9 cellular contexts compared by ENCODE assay signal in genomic region chr9:135077497-135078200, GRCh38. TPM values are rescaled to one million over a fixed set of nuclear protein-coding genes. Genes with fewer than 3 reads are reported as not detected.
A peak's percentile ranks its signal among the peaks of the same experiment; 100 is the strongest.
DNase-seq lines count a peak whose midpoint lies in the region; ATAC-seq and TF ChIP-seq lines count a peak whose summit lies in the region.
"Had no signal": no experiment of that assay in that cellular context is flagged by ENCODE, and none has a peak within 500 bp of the region (broad histone marks: within the 10 kb centered on the region; RNA-seq: fewer than 3 reads in every experiment).

No MANE protein-coding gene starts in this region.

- H3K9me3 ChIP-seq in CD4-positive, alpha-beta T cell (ENCODE audit: control insufficient read depth, low read length), result no peaks in the 10 kb centered on the region
- H3K9me3 ChIP-seq: thyroid gland had no signal

- peaks cover 26% of the 10 kb centered on the region for H3K27me3 ChIP-seq in CD4-positive, alpha-beta T cell (ENCODE audit: control insufficient read depth, insufficient read depth, low read length)
- H3K27me3 ChIP-seq: thyroid gland had no signal

- no peak overlapping the region for H3K27ac Mint-ChIP-seq in osteocyte (ENCODE audit: unreplicated experiment)
- H3K27ac Mint-ChIP-seq in CD4-positive, alpha-beta T cell, result no peak overlapping the region

- DNase-seq in GM13977 (ENCODE audit: low spot score) (peak; percentile 56), MV-4-11 (lab: John Stamatoyannopoulos, UW) (peak; percentile 21), choroid plexus epithelial cell (ENCODE audit: low read depth) (peak; percentile 24), osteocyte (ENCODE audit: extremely low spot score, unreplicated experiment) (peak; percentile 84), epidermal melanocyte (ENCODE audit: insufficient read length, low spot score) (no peak)
- no peak for DNase-seq in CD4-positive, alpha-beta T cell
- DNase-seq in stimulated activated CD4-positive, alpha-beta T cell treated with anti-CD3 and anti-CD28 coated beads, Interleukin-1b, Interleukin-23, amount 100 ng/mL, for 48 hours, result no peak
- DNase-seq: MM.1S had no signal

- CTCF ChIA-PET in CD4-positive, alpha-beta T cell (lab: Charles Lee), result no interaction called here

- H3K9me3 Mint-ChIP-seq in osteocyte (ENCODE audit: unreplicated experiment), result no peaks in the 10 kb centered on the region
- H3K9me3 Mint-ChIP-seq in CD4-positive, alpha-beta T cell, result no peaks in the 10 kb centered on the region

- H3K4me3 ChIP-seq in choroid plexus epithelial cell (ENCODE audit: low read depth, low read length), result no peak overlapping the region
- H3K4me3 ChIP-seq: thyroid gland had no signal

- no peak overlapping the region for H3K4me3 Mint-ChIP-seq in osteocyte (ENCODE audit: unreplicated experiment)
- H3K4me3 Mint-ChIP-seq in CD4-positive, alpha-beta T cell, result no peak overlapping the region

- H3K27me3 Mint-ChIP-seq in osteocyte (ENCODE audit: unreplicated experiment), result peaks cover 22% of the 10 kb centered on the region
- H3K27me3 Mint-ChIP-seq in CD4-positive, alpha-beta T cell, result peaks cover 44% of the 10 kb centered on the region

- TF ChIP-seq CTCF in GM13977 (IDR thresholded peaks at IDR 0.05; ENCODE audit: extremely low read depth, insufficient read depth, missing control alignments) (no peak), choroid plexus epithelial cell (conservative IDR thresholded peaks at IDR 0.05; ENCODE audit: low read depth, low read length) (no peak), osteocyte (IDR thresholded peaks at IDR 0.05) (no peak)
- no peak for TF ChIP-seq CTCF in CD4-positive, alpha-beta T cell (IDR thresholded peaks at IDR 0.05)

- intact Hi-C loops in CD4-positive, alpha-beta T cell (cut with DNase I, micrococcal nuclease), result no loop called here

- in situ Hi-C loops in GM13977 (cut with MboI; ENCODE audit: low pct_unique_long_range_greater_than_20kb, low sequenced_read_pairs, unreplicated experiment), result no loop called here

- H3K27ac ChIP-seq in CD4-positive, alpha-beta T cell (ENCODE audit: low read depth, low read length), result no peak overlapping the region
- H3K27ac ChIP-seq: thyroid gland had no signal

- POLR2A ChIA-PET in CD4-positive, alpha-beta T cell (lab: Charles Lee), result no interaction called here

- no peak for ATAC-seq in CD4-positive, alpha-beta T cell (ENCODE audit: poor library complexity)

- no peaks in the 10 kb centered on the region for H3K36me3 Mint-ChIP-seq in osteocyte (ENCODE audit: unreplicated experiment)
- no peaks in the 10 kb centered on the region for H3K36me3 Mint-ChIP-seq in CD4-positive, alpha-beta T cell (ENCODE audit: low read depth)

- peaks cover 4% of the 10 kb centered on the region for H3K4me1 Mint-ChIP-seq in osteocyte (ENCODE audit: unreplicated experiment)
- no peaks in the 10 kb centered on the region for H3K4me1 Mint-ChIP-seq in CD4-positive, alpha-beta T cell (ENCODE audit: low read depth)

RNA-seq across cellular contexts. Expression of gene OLFM1, which starts 9.8 kb away (rescaled TPM):
- 0.83 and 1.3 TPM in 2 replicates for total RNA-seq in osteocyte
- not detected for total RNA-seq in CD4-positive, alpha-beta T cell

Comparison
In these comparisons a context has a peak if more than half of its experiments do, and no peak if none do; other contexts are left out.
1. DNase-seq: peak in GM13977 (single experiment), MV-4-11 (single experiment), choroid plexus epithelial cell (single experiment) and osteocyte (single experiment); none in epidermal melanocyte (single experiment), CD4-positive, alpha-beta T cell (0 of 10) and stimulated activated CD4-positive, alpha-beta T cell treated with anti-CD3 and anti-CD28 coated beads, Interleukin-1b, Interleukin-23, amount 100 ng/mL, for 48 hours (single experiment).